Comparison of ENCODE assay signal across 29 cellular contexts in genomic region chr9:129646654-129647053, GRCh38. TPM values are rescaled to one million over a fixed set of nuclear protein-coding genes. Genes with fewer than 3 reads are reported as not detected.
"Had no signal": no experiment of that assay in that cellular context is flagged by ENCODE, and none has a peak within 500 bp of the region (broad histone marks: within the 10 kb centered on the region; RNA-seq: fewer than 3 reads in every experiment).

No MANE protein-coding gene starts in this region.

- H2AFZ ChIP-seq: parathyroid adenoma had no signal

- ATAC-seq: esophagus mucosa; gastrocnemius medialis; left ventricle myocardium superior; lower lobe of right lung; naive thymus-derived CD8-positive, alpha-beta T cell; sciatic nerve; stimulated activated naive CD8-positive, alpha-beta T cell treated with anti-CD3 and anti-CD28 coated beads, Interleukin-15, amount 100 ng/mL, for 72 hours; upper lobe of right lung had no signal

- H3K36me3 Mint-ChIP-seq: naive thymus-derived CD8-positive, alpha-beta T cell had no signal

- H3K9ac ChIP-seq: parathyroid adenoma had no signal

- H3K27me3 Mint-ChIP-seq: stimulated activated naive CD8-positive, alpha-beta T cell treated with anti-CD3 and anti-CD28 coated beads, Interleukin-15, amount 100 ng/mL, for 72 hours had no signal

- H3K27ac ChIP-seq: epithelial cell of prostate, gastrocnemius medialis, lower lobe of right lung, parathyroid adenoma, suprapubic skin, transverse colon, upper lobe of right lung, uterus had no signal

- DNase-seq: effector CD8-positive, alpha-beta T cell; endodermal cell; foreskin fibroblast; gastrocnemius medialis; head of caudate nucleus; left ventricle myocardium superior; lower lobe of right lung; naive thymus-derived CD8-positive, alpha-beta T cell; stimulated activated CD4-positive, alpha-beta T cell treated with anti-CD3 and anti-CD28 coated beads, Interleukin-12 subunit alpha, Interleukin-12 subunit beta, amount 100 ng/mL, for 4 hours; stimulated activated CD4-positive, alpha-beta T cell treated with anti-CD3 and anti-CD28 coated beads, Interleukin-1b, Interleukin-23, amount 100 ng/mL, for 48 hours; stimulated activated CD4-positive, alpha-beta T cell treated with anti-CD3 and anti-CD28 coated beads, Interleukin-4, amount 100 ng/mL, for 1 hour; stimulated activated CD8-positive, alpha-beta memory T cell treated with anti-CD3 and anti-CD28 coated beads, Interleukin-4, amount 100 ng/mL, for 48 hours; stimulated activated naive CD4-positive, alpha-beta T cell; stimulated activated naive CD8-positive, alpha-beta T cell treated with anti-CD3 and anti-CD28 coated beads, Interleukin-15, amount 100 ng/mL, for 72 hours; transverse colon; upper lobe of right lung; uterus had no signal

- H3K9me3 Mint-ChIP-seq: endodermal cell; naive thymus-derived CD8-positive, alpha-beta T cell; stimulated activated naive CD8-positive, alpha-beta T cell treated with anti-CD3 and anti-CD28 coated beads, Interleukin-15, amount 100 ng/mL, for 72 hours had no signal

- H3K4me2 ChIP-seq: smooth muscle cell had no signal

- H3K4me3 ChIP-seq: gastrocnemius medialis, lower lobe of right lung, smooth muscle cell, suprapubic skin, transverse colon, upper lobe of right lung, uterus had no signal

- H3K27ac Mint-ChIP-seq: endodermal cell; progenitor cell of endocrine pancreas; stimulated activated naive CD8-positive, alpha-beta T cell treated with anti-CD3 and anti-CD28 coated beads, Interleukin-15, amount 100 ng/mL, for 72 hours had no signal

- H3K4me1 Mint-ChIP-seq: naive thymus-derived CD8-positive, alpha-beta T cell had no signal

- H3K9me3 ChIP-seq: gastrocnemius medialis, lower lobe of right lung, suprapubic skin, transverse colon, upper lobe of right lung, uterus had no signal

- H3K4me3 Mint-ChIP-seq: endodermal cell; stimulated activated naive CD8-positive, alpha-beta T cell treated with anti-CD3 and anti-CD28 coated beads, Interleukin-15, amount 100 ng/mL, for 72 hours had no signal

- H3K36me3 ChIP-seq: gastrocnemius medialis, lower lobe of right lung, suprapubic skin, transverse colon, upper lobe of right lung, uterus had no signal

- H3K4me1 ChIP-seq: gastrocnemius medialis, parathyroid adenoma, upper lobe of right lung, uterus had no signal

- H3K27me3 ChIP-seq: gastrocnemius medialis, suprapubic skin, transverse colon, upper lobe of right lung, uterus had no signal

RNA-seq across cellular contexts. Expression of gene PRRX2, which starts 18.8 kb away (rescaled TPM):
- total RNA-seq: glomerular endothelial cell; myocyte; naive thymus-derived CD8-positive, alpha-beta T cell had no signal
- polyA plus RNA-seq: keratinocyte; naive thymus-derived CD8-positive, alpha-beta T cell; neural cell had no signal

RNA-seq across cellular contexts. Expression of gene C9orf50, which starts 25.8 kb away (rescaled TPM):
- total RNA-seq: endodermal cell; esophagus mucosa; gastrocnemius medialis; glomerular endothelial cell; left ventricle myocardium superior; lower lobe of right lung; mesenteric fat pad; myocyte; naive thymus-derived CD8-positive, alpha-beta T cell; smooth muscle cell; transverse colon; upper lobe of right lung had no signal
- polyA plus RNA-seq: keratinocyte; naive thymus-derived CD8-positive, alpha-beta T cell; neural cell had no signal
